Comparison of ENCODE assay signal across 8 cellular contexts in the genomic region with DNA sequence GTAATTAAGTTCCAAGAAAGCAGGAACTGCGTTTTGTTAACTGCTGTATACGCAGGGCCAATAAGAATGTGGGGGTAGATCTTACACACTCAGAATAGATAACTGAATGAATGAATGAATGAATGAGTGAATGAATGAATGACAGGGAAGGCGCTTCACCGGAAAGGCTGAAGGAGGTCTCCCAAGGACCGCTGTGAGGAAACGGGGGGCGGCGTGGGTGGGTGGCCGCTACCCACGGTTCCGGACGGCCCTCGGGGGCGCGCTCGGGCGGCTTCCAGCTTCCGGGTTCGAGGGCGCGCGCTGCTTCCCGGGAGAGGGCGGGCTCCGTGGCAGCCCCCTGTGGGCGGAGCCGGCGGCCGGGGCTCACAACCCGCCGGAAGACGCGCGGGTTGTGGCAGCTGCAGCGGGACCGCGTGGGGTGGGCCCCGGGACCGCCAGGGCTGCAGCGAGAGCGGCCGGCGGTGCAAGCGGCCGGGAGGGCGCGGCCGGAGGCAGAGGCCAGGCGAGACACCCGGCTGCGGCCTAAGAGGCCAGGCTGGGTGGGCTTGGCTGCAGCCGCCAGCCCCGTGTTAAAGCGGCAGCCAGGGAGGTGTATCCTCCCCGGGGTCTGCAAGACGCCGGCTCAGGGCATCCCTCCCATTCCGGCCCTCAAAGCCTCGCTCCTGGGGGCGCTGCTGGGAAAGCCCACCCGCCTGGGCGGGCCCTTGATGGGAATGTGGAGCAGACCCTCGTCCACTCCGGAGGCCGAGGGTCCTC. TPM values are rescaled to one million over a fixed set of nuclear protein-coding genes. Genes with fewer than 3 reads are reported as not detected.
DNase-seq lines count a peak whose midpoint lies in the region; ATAC-seq and TF ChIP-seq lines count a peak whose summit lies in the region.

A gene (plus strand): TSS at position 367 of the 756 bp plus-strand sequence. CDS start 2,072 bp downstream, outside the sequence.

- peaks cover 0 to 10% of the 10 kb centered on the region in 2 donors for H3K9me3 ChIP-seq in CD4-positive, alpha-beta memory T cell (ENCODE audit: control insufficient read depth in 1 of 2, low read length in 2 of 2)
- H3K9me3 ChIP-seq in heart right ventricle (peaks cover 0 to 46% (median 9%) of the 10 kb centered on the region in 11 donors), upper lobe of left lung (peaks cover 9 to 22% (median 14%) of the 10 kb centered on the region in 4 donors)

- peaks cover 0 to 54% (median 40%) of the 10 kb centered on the region in 8 donors for H3K9me3 Mint-ChIP-seq in CD4-positive, alpha-beta memory T cell
- H3K9me3 Mint-ChIP-seq in activated naive CD8-positive, alpha-beta T cell treated with anti-CD3 and anti-CD28 coated beads, Interleukin-2, amount 10 ng/mL, durations not matched to agents 7 days and 5 days: peaks cover 33% of the 10 kb centered on the region
- H3K9me3 Mint-ChIP-seq in progenitor cell of endocrine pancreas (ENCODE audit: low read depth): peaks cover 20% of the 10 kb centered on the region

- no peak for TF ChIP-seq CTCF in heart right ventricle (IDR thresholded peaks at IDR 0.05)
- no peak for TF ChIP-seq CTCF in progenitor cell of endocrine pancreas (IDR thresholded peaks at IDR 0.05; ENCODE audit: unreplicated experiment)
- TF ChIP-seq CTCF in upper lobe of left lung (IDR thresholded peaks at IDR 0.05): peak in 1 of 6 experiments; percentile 14

- peak within 1 kb of the TSS; percentile 85 to 91 (median 88) for H3K27ac Mint-ChIP-seq in CD4-positive, alpha-beta memory T cell
- peak within 1 kb of the TSS; percentile 75 for H3K27ac Mint-ChIP-seq in activated naive CD8-positive, alpha-beta T cell treated with anti-CD3 and anti-CD28 coated beads, Interleukin-2, amount 10 ng/mL, durations not matched to agents 7 days and 5 days
- peak within 1 kb of the TSS; percentile 10 for H3K27ac Mint-ChIP-seq in progenitor cell of endocrine pancreas

- H3K27ac ChIP-seq in CD4-positive, alpha-beta memory T cell (ENCODE audit: low read depth, low read length): peak within 1 kb of the TSS; percentile 52
- H3K27ac ChIP-seq in heart right ventricle (peak within 1 kb of the TSS in 9 of 10 donors; percentile 13 to 84 (median 68)), upper lobe of left lung (peak within 1 kb of the TSS; percentile 59 to 75 (median 67))

- H3K4me3 Mint-ChIP-seq in CD4-positive, alpha-beta memory T cell: peak within 1 kb of the TSS; percentile 88 to 97 (median 93)
- H3K4me3 Mint-ChIP-seq in activated naive CD8-positive, alpha-beta T cell treated with anti-CD3 and anti-CD28 coated beads, Interleukin-2, amount 10 ng/mL, durations not matched to agents 7 days and 5 days: peak within 1 kb of the TSS; percentile 83
- H3K4me3 Mint-ChIP-seq in progenitor cell of endocrine pancreas (ENCODE audit: low read depth): peak within 1 kb of the TSS; percentile 84

- H3K27me3 Mint-ChIP-seq in CD4-positive, alpha-beta memory T cell: no peaks in the 10 kb centered on the region
- H3K27me3 Mint-ChIP-seq in activated naive CD8-positive, alpha-beta T cell treated with anti-CD3 and anti-CD28 coated beads, Interleukin-2, amount 10 ng/mL, durations not matched to agents 7 days and 5 days: no peaks in the 10 kb centered on the region
- H3K27me3 Mint-ChIP-seq in progenitor cell of endocrine pancreas: no peaks in the 10 kb centered on the region

- peaks cover 7% of the 10 kb centered on the region for H3K36me3 ChIP-seq in CD4-positive, alpha-beta memory T cell (ENCODE audit: insufficient read depth, low read length)
- H3K36me3 ChIP-seq in heart right ventricle (peaks cover 0 to 15% (median 8%) of the 10 kb centered on the region in 9 donors), upper lobe of left lung (peaks cover 0 to 3% (median 0%) of the 10 kb centered on the region in 4 donors)

- ATAC-seq in GM19467 (IDR thresholded peaks at IDR 0.05; ENCODE audit: unreplicated experiment) (peak; percentile 76), heart right ventricle (peak; percentile 93 to 98 (median 96)), upper lobe of left lung (ENCODE audit: low FRiP score in 2 of 2) (peak; percentile 83 to 98)
- ATAC-seq in activated naive CD8-positive, alpha-beta T cell treated with anti-CD3 and anti-CD28 coated beads, Interleukin-2, amount 10 ng/mL, durations not matched to agents 7 days and 5 days (ENCODE audit: low read depth): peak; percentile 93

- peaks cover 16 to 26% (median 22%) of the 10 kb centered on the region in 4 donors for H3K4me1 Mint-ChIP-seq in CD4-positive, alpha-beta memory T cell
- peaks cover 7% of the 10 kb centered on the region for H3K4me1 Mint-ChIP-seq in activated naive CD8-positive, alpha-beta T cell treated with anti-CD3 and anti-CD28 coated beads, Interleukin-2, amount 10 ng/mL, durations not matched to agents 7 days and 5 days
- H3K4me1 Mint-ChIP-seq in progenitor cell of endocrine pancreas (ENCODE audit: low read depth): peaks cover 6% of the 10 kb centered on the region

- TF ChIP-seq EP300 in upper lobe of left lung (IDR thresholded peaks at IDR 0.05): no peak

- DNase-seq in CD4-positive, alpha-beta memory T cell: peak; percentile 60 to 72 (median 67)
- peak; percentile 54 for DNase-seq in LHCN-M2 (ENCODE audit: low read depth)
- peak; percentile 58 for DNase-seq in SKM-1 treated with dmso at 0.1 percent for 144 hours (lab: John Stamatoyannopoulos, UW; ENCODE audit: unreplicated experiment)
- peak; percentile 90 for DNase-seq in activated naive CD8-positive, alpha-beta T cell treated with anti-CD3 and anti-CD28 coated beads, Interleukin-2, amount 10 ng/mL, durations not matched to agents 7 days and 5 days
- DNase-seq in heart right ventricle: peak; percentile 67 to 81
- DNase-seq in progenitor cell of endocrine pancreas (ENCODE audit: low spot score, unreplicated experiment): peak; percentile 60
- peak; percentile 67 to 95 for DNase-seq in upper lobe of left lung

- H3K36me3 Mint-ChIP-seq in CD4-positive, alpha-beta memory T cell: peaks cover 31 to 38% of the 10 kb centered on the region in 2 donors
- H3K36me3 Mint-ChIP-seq in activated naive CD8-positive, alpha-beta T cell treated with anti-CD3 and anti-CD28 coated beads, Interleukin-2, amount 10 ng/mL, durations not matched to agents 7 days and 5 days: peaks cover 37% of the 10 kb centered on the region
- H3K36me3 Mint-ChIP-seq in progenitor cell of endocrine pancreas (ENCODE audit: insufficient read depth): peaks cover 11% of the 10 kb centered on the region

- POLR2A ChIA-PET in CD4-positive, alpha-beta memory T cell (lab: Charles Lee; ENCODE audit: partially characterized antibody): interaction anchor here (0.9 to 3.2 kb wide), 6 partner anchors 27 to 503 kb away, joined by 3 to 20 read pairs (median 8); a partner anchor contains a TSS
- POLR2A ChIA-PET in activated naive CD8-positive, alpha-beta T cell treated with anti-CD3 and anti-CD28 coated beads, Interleukin-2, amount 10 ng/mL, durations not matched to agents 7 days and 5 days (lab: Charles Lee): interaction anchor here (0.7 to 1.8 kb wide), 3 partner anchors 26 to 31 kb away, joined by 3 to 6 read pairs (median 4); a partner anchor contains a TSS

- peak in 2 of 4 donors; percentile 27 to 73 for TF ChIP-seq POLR2A in upper lobe of left lung (IDR thresholded peaks at IDR 0.05)

- CTCF ChIA-PET in CD4-positive, alpha-beta memory T cell (lab: Charles Lee; ENCODE audit: partially characterized antibody): no interaction called here

- no peaks in the 10 kb centered on the region for H3K27me3 ChIP-seq in CD4-positive, alpha-beta memory T cell (ENCODE audit: insufficient read depth, low read length)
- H3K27me3 ChIP-seq in heart right ventricle (no peaks in the 10 kb centered on the region), upper lobe of left lung (no peaks in the 10 kb centered on the region)

- H3K4me1 ChIP-seq in CD4-positive, alpha-beta memory T cell (ENCODE audit: insufficient read depth, low read length): peaks cover 13% of the 10 kb centered on the region
- H3K4me1 ChIP-seq in heart right ventricle: peaks cover 0 to 12% (median 8%) of the 10 kb centered on the region in 9 donors
- peaks cover 0 to 15% (median 7%) of the 10 kb centered on the region in 4 donors for H3K4me1 ChIP-seq in upper lobe of left lung

- H3K4me3 ChIP-seq in CD4-positive, alpha-beta memory T cell (ENCODE audit: low read length in 2 of 2): peak within 1 kb of the TSS; percentile 61 to 70
- H3K4me3 ChIP-seq in heart right ventricle (peak within 1 kb of the TSS; percentile 58 to 97 (median 90)), upper lobe of left lung (peak within 1 kb of the TSS; percentile 32 to 97 (median 82))

- 0 to 1% methylated on average over 64 to 65 of the region's 65 CpGs for WGBS in heart right ventricle, 2 donors
- 0 to 1% methylated on average over 28 to 37 of the region's 65 CpGs for WGBS in upper lobe of left lung, 2 donors

- intact Hi-C loops in CD4-positive, alpha-beta memory T cell (cut with micrococcal nuclease): loop anchor here (1.0 kb wide), 1 partner anchor 31 kb away; a partner anchor contains a TSS
- intact Hi-C loops in heart right ventricle (cut with DNase I): no loop called here

RNA-seq across cellular contexts. Expression of the gene that starts here (rescaled TPM):
- total RNA-seq in CD4-positive, alpha-beta memory T cell: 1 to 10 TPM; 3.3 to 4.3 TPM
- 1 to 10 TPM; 3.8 to 6.1 TPM for polyA plus RNA-seq in CD4-positive, alpha-beta memory T cell
- 1.2 and 2.2 TPM in 2 replicates for total RNA-seq in LHCN-M2 (2014; rRNA removed)
- polyA plus RNA-seq in LHCN-M2 (2012): 0.79 TPM
- 1 to 10 TPM; 2.3 to 2.9 TPM for total RNA-seq in activated naive CD8-positive, alpha-beta T cell treated with anti-CD3 and anti-CD28 coated beads, Interleukin-2, amount 10 ng/mL, durations not matched to agents 7 days and 5 days
- 1 to 10 TPM; 1.1 to 2.6 (median 1.3) TPM for total RNA-seq in heart right ventricle
- 1 to 10 TPM; 1.5 to 2.6 TPM for polyA plus RNA-seq in heart right ventricle
- total RNA-seq in progenitor cell of endocrine pancreas: 4.6 and 5.2 TPM in 2 replicates
- 1 to 10 TPM; 1.3 to 5.2 (median 3.1) TPM for total RNA-seq in upper lobe of left lung

Comparison
In these comparisons a context has a peak if more than half of its experiments do, and no peak if none do; other contexts are left out.
1. Peak in every context shown above with its lines: DNase-seq, ATAC-seq, H3K4me3 ChIP-seq and H3K27ac ChIP-seq.
2. H3K27ac Mint-ChIP-seq: peak in every context shown above with its lines; median percentile 88 in CD4-positive, alpha-beta memory T cell; 75 in activated naive CD8-positive, alpha-beta T cell treated with anti-CD3 and anti-CD28 coated beads, Interleukin-2, amount 10 ng/mL, durations not matched to agents 7 days and 5 days; 10 in progenitor cell of endocrine pancreas.